In genomic region chr2:170457742-170458141, GRCh38 we compare ENCODE assay signal across 29 cellular contexts.
DNase-seq lines count a peak whose midpoint lies in the region; ATAC-seq, FAIRE-seq and TF ChIP-seq lines count a peak whose summit lies in the region.
"Had no signal": no experiment of that assay in that cellular context is flagged by ENCODE, and none has a peak within 500 bp of the region (broad histone marks: within the 10 kb centered on the region; RNA-seq: fewer than 3 reads in every experiment).

No MANE protein-coding gene starts in this region.

- H3K4me3 ChIP-seq in HepG2 (replicated peaks in 1 of 3; ENCODE audit: insufficient read depth in 1 of 3, low read depth in 2 of 3, low read length in 3 of 3) (no peak overlapping the region), right lobe of liver (no peak overlapping the region)
- H3K4me3 ChIP-seq: A549; BLaER1; BLaER1 treated with 17β-estradiol and CSF1 and Interleukin-3, amounts not matched to agents 10 nM and 100 nM had no signal

- H3K79me2 ChIP-seq in HepG2 (ENCODE audit: insufficient read depth, low read length) = no peaks in the 10 kb centered on the region

- FAIRE-seq in HepG2 (lab: Jason Lieb, UNC) = no peak
- FAIRE-seq: A549, D721Med had no signal

- H3K27me3 ChIP-seq in HepG2 (ENCODE audit: control insufficient read depth in 1 of 2, insufficient read depth in 2 of 2, low read length in 2 of 2) (no peaks in the 10 kb centered on the region), right lobe of liver (no peaks in the 10 kb centered on the region)
- H3K27me3 ChIP-seq: BE2C; BLaER1; BLaER1 treated with 17β-estradiol and CSF1 and Interleukin-3, amounts not matched to agents 10 nM and 100 nM had no signal

- no peak for TF ChIP-seq EP300 in HepG2 (IDR thresholded peaks at IDR 0.05; ENCODE audit: low read depth in 2 of 2, low read length in 2 of 2)
- no peak for TF ChIP-seq EP300 in HepG2 (CRISPR knock-in tag; IDR thresholded peaks at IDR 0.05; ENCODE audit: borderline replicate concordance)

- H3K9me3 ChIP-seq in HepG2 (ENCODE audit: low read length) (no peaks in the 10 kb centered on the region), right lobe of liver (no peaks in the 10 kb centered on the region)
- H3K9me3 ChIP-seq: A549, BE2C had no signal

- CTCF ChIA-PET in HepG2 (lab: Yijun Ruan, JAX; ENCODE audit: low intra/inter-chr PET ratio, low total read pairs) = no interaction called here

- no peak overlapping the region for H3K4me2 ChIP-seq in HepG2 (ENCODE audit: low read depth, low read length)
- H3K4me2 ChIP-seq: A549; BLaER1; BLaER1 treated with 17β-estradiol and CSF1 and Interleukin-3, amounts not matched to agents 10 nM and 100 nM had no signal

- 98% methylated on average over 9 of the region's 9 CpGs for WGBS in HepG2 (ENCODE audit: low lambda C conversion rate)
- 93% methylated on average over 9 of the region's 9 CpGs for WGBS in right lobe of liver (ENCODE audit: insufficient coverage, low coverage, low lambda C conversion rate, missing lambda C conversion rate)

- no peaks in the 10 kb centered on the region for H4K20me1 ChIP-seq in HepG2 (ENCODE audit: insufficient read depth, low read length)
- H4K20me1 ChIP-seq: BLaER1; BLaER1 treated with 17β-estradiol and CSF1 and Interleukin-3, amounts not matched to agents 10 nM and 100 nM had no signal

- POLR2A ChIA-PET in HepG2 (lab: Yijun Ruan, JAX) = interaction anchor here (1.4 to 2.1 kb wide), 2 partner anchors 254 to 258 kb away, joined by 4 to 8 read pairs; partner anchors contain the start of gene SP5

- TF ChIP-seq POLR2A in HepG2 (IDR thresholded peaks at IDR 0.05; ENCODE audit: insufficient read depth in 1 of 2, low read depth in 2 of 2, low read length in 2 of 2) = no peak
- no peak for TF ChIP-seq POLR2A in right lobe of liver (IDR thresholded peaks at IDR 0.05)

- H3K36me3 ChIP-seq in HepG2 (replicated peaks in 1 of 2; ENCODE audit: control insufficient read depth in 1 of 2, insufficient read depth in 2 of 2, low read length in 2 of 2) (no peaks in the 10 kb centered on the region), right lobe of liver (no peaks in the 10 kb centered on the region)
- H3K36me3 ChIP-seq: BE2C; BLaER1; BLaER1 treated with 17β-estradiol and CSF1 and Interleukin-3, amounts not matched to agents 10 nM and 100 nM had no signal

- in situ Hi-C loops in HepG2 (cut with HindIII; ENCODE audit: extremely low pct_ligation_motif_present, low pct_unique_long_range_greater_than_20kb) = loop anchor here (5.0 kb wide), 1 partner anchor 255 kb away; no protein-coding TSS in a partner anchor

- TF ChIP-seq RAD21 in HepG2 (CRISPR knock-in tag; IDR thresholded peaks at IDR 0.05) = no peak

- no peak for TF ChIP-seq CTCF in HepG2 (CRISPR knock-in tag; IDR thresholded peaks at IDR 0.05)
- no peak for TF ChIP-seq CTCF in right lobe of liver (IDR thresholded peaks at IDR 0.05)
- TF ChIP-seq CTCF in VCaP (conservative IDR thresholded peaks at IDR 0.05) = no peak

- H3K9ac ChIP-seq in HepG2 (ENCODE audit: insufficient read depth, low read depth, low read length) = no peak overlapping the region
- H3K9ac ChIP-seq: BLaER1; BLaER1 treated with 17β-estradiol and CSF1 and Interleukin-3, amounts not matched to agents 10 nM and 100 nM had no signal

- no peak for ATAC-seq in HepG2
- no peak for ATAC-seq in right lobe of liver
- ATAC-seq: A549; CD8-positive, alpha-beta T cell had no signal

- H3K27ac ChIP-seq in HepG2 (ENCODE audit: extremely low read length, insufficient read depth, low read length) (peak overlapping the region; percentile 84), right lobe of liver (no peak overlapping the region), VCaP (peak overlapping the region; percentile 98)
- H3K27ac ChIP-seq: 22Rv1; A549; BLaER1; BLaER1 treated with 17β-estradiol and CSF1 and Interleukin-3, amounts not matched to agents 10 nM and 100 nM; C4-2B had no signal

- H3K4me1 ChIP-seq in HepG2 (ENCODE audit: insufficient read depth, low read length) (peaks cover 76% of the 10 kb centered on the region), right lobe of liver (peaks cover 0 to 24% (median 0%) of the 10 kb centered on the region in 4 donors)
- H3K4me1 ChIP-seq: A549, BE2C, BLaER1 had no signal

- intact Hi-C loops in HepG2 (cut with micrococcal nuclease; ENCODE audit: unreplicated experiment) (no loop called here), right lobe of liver (cut with DNase I) (no loop called here)

- no TSS peak for BruUV-seq in HepG2 (replicated peaks; lab: Mats Ljungman, UMichigan)

- DNase-seq in HepG2 (ENCODE audit: low spot score) = no peak
- no peak for DNase-seq in right lobe of liver
- DNase-seq in stimulated activated naive CD4-positive, alpha-beta T cell (lab: John Stamatoyannopoulos, UW) = no peak
- DNase-seq: 8988T; ACHN; AML-193; BE2C; C1 segment of cervical spinal cord; Caco-2; Calu3; CD4-positive, alpha-beta memory T cell; CD4-positive, alpha-beta T cell; CD4-positive, CD25-positive, alpha-beta regulatory T cell; CD8-positive, alpha-beta memory T cell; CD8-positive, alpha-beta T cell; COR-L47; DMS 273 treated with DMSO at 0.1 percent for 48 hours; DMS153; DMS79; DMS79 treated with DMSO at 0.1 percent for 48 hours; DND-41; EL had no signal

- no peak overlapping the region for H2AFZ ChIP-seq in HepG2 (ENCODE audit: low read length)

TF ChIP-seq in HepG2, 621 proteins besides CTCF, POLR2A, EP300 and RAD21:
- TF ChIP-seq PHF5A (CRISPR knock-in tag; IDR thresholded peaks at IDR 0.05; ENCODE audit: low read depth, unreplicated experiment) (peak; percentile 22), TEAD3 (CRISPR knock-in tag; optimal IDR thresholded peaks at IDR 0.05; ENCODE audit: borderline replicate concordance) (peak; percentile 14), ATF7-NPFF (CRISPR knock-in tag; IDR thresholded peaks at IDR 0.05; ENCODE audit: low read depth) (no peak), IRF2 (CRISPR knock-in tag; IDR thresholded peaks at IDR 0.05) (peak; percentile 25; the same call in 1 of the 2 replicates), ZNF766 (CRISPR knock-in tag; IDR thresholded peaks at IDR 0.05; ENCODE audit: borderline replicate concordance) (no peak), MEF2D (CRISPR knock-in tag; IDR thresholded peaks at IDR 0.05) (0 out of 2 replicates have a peak, but pooled peaks have one; percentile 34), ZNF598 (CRISPR knock-in tag; IDR thresholded peaks at IDR 0.05; ENCODE audit: borderline replicate concordance) (peak; percentile 60; the same call in 1 of the 2 replicates), ZMYM3 (CRISPR knock-in tag; IDR thresholded peaks at IDR 0.05) (peak; percentile 50; the same call in 1 of the 2 replicates), SALL1 (CRISPR knock-in tag; IDR thresholded peaks at IDR 0.05) (peak; percentile 18; the same call in 1 of the 2 replicates), ERF (CRISPR knock-in tag; IDR thresholded peaks at IDR 0.05) (0 out of 2 replicates have a peak, but pooled peaks have one; percentile 35), GLI4 (CRISPR knock-in tag; IDR thresholded peaks at IDR 0.05; ENCODE audit: borderline replicate concordance) (0 out of 2 replicates have a peak, but pooled peaks have one; percentile 37), ZNF232 (CRISPR knock-in tag; IDR thresholded peaks at IDR 0.05; ENCODE audit: borderline replicate concordance) (no peak), POGZ (CRISPR knock-in tag; IDR thresholded peaks at IDR 0.05) (no peak), ZBTB38 (CRISPR knock-in tag; IDR thresholded peaks at IDR 0.05) (peak; percentile 28; the same call in 1 of the 2 replicates), GMEB2 (CRISPR knock-in tag; IDR thresholded peaks at IDR 0.05; ENCODE audit: low read depth) (no peak)

Comparison
In these comparisons a context has a peak if more than half of its experiments do, and no peak if none do; other contexts are left out.
1. H3K27ac ChIP-seq: peak in HepG2 (single experiment) and VCaP (single experiment); none in right lobe of liver (0 of 3).